In the genomic region with DNA sequence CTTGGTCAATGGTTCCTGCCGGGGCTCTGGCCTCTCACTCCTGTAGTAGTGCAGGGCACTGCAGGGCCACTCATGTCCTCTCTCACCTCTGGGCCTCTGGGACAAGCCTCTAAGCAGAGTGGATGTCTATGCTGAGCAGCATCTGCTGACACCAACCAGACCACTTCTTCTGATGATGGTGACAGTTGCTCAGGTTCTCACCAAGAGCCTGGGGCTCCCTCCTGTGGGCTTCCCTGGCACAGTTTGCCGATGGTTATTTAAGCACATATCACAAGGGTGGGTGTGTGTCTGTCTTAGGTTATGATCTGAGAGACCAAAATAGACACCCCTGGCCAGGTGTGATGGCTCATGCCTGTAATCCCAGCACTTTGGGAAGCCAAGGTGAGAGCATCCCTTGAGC, we compare ENCODE assay signal across 14 cellular contexts. TPM values are rescaled to one million over a fixed set of nuclear protein-coding genes. Genes with fewer than 3 reads are reported as not detected.
DNase-seq lines count a peak whose midpoint lies in the region; ATAC-seq lines count a peak whose summit lies in the region.
"Had no signal": no experiment of that assay in that cellular context is flagged by ENCODE, and none has a peak within 500 bp of the region (broad histone marks: within the 10 kb centered on the region; RNA-seq: fewer than 3 reads in every experiment).

No MANE protein-coding gene starts in this region.

- no peaks in the 10 kb centered on the region for H3K36me3 Mint-ChIP-seq in activated CD8-positive, alpha-beta T cell treated with anti-CD3 and anti-CD28 coated beads, Interleukin-2, amount 10 ng/mL, durations not matched to agents 7 days and 5 days (ENCODE audit: low read depth)

- no peaks in the 10 kb centered on the region for H3K9me3 Mint-ChIP-seq in stimulated activated naive CD8-positive, alpha-beta T cell treated with anti-CD3 and anti-CD28 coated beads, Interleukin-15, amount 100 ng/mL, for 72 hours
- no peaks in the 10 kb centered on the region for H3K9me3 Mint-ChIP-seq in activated CD8-positive, alpha-beta T cell treated with anti-CD3 and anti-CD28 coated beads, Interleukin-2, amount 10 ng/mL, durations not matched to agents 7 days and 5 days (ENCODE audit: insufficient read depth)
- H3K9me3 Mint-ChIP-seq: activated T-cell treated with anti-CD3 and anti-CD28 coated beads, Interleukin-2, amount 50 U/mL, for 72 hours had no signal

- no peak overlapping the region for H3K27ac Mint-ChIP-seq in stimulated activated naive CD8-positive, alpha-beta T cell treated with anti-CD3 and anti-CD28 coated beads, Interleukin-15, amount 100 ng/mL, for 72 hours
- H3K27ac Mint-ChIP-seq in activated CD8-positive, alpha-beta T cell treated with anti-CD3 and anti-CD28 coated beads, Interleukin-2, amount 10 ng/mL, durations not matched to agents 7 days and 5 days: no peak overlapping the region
- H3K27ac Mint-ChIP-seq: activated T-cell treated with anti-CD3 and anti-CD28 coated beads, Interleukin-2, amount 50 U/mL, for 72 hours had no signal

- no peak overlapping the region for H3K4me3 Mint-ChIP-seq in stimulated activated naive CD8-positive, alpha-beta T cell treated with anti-CD3 and anti-CD28 coated beads, Interleukin-15, amount 100 ng/mL, for 72 hours
- no peak overlapping the region for H3K4me3 Mint-ChIP-seq in activated CD8-positive, alpha-beta T cell treated with anti-CD3 and anti-CD28 coated beads, Interleukin-2, amount 10 ng/mL, durations not matched to agents 7 days and 5 days
- H3K4me3 Mint-ChIP-seq: activated T-cell treated with anti-CD3 and anti-CD28 coated beads, Interleukin-2, amount 50 U/mL, for 72 hours had no signal

- H3K4me1 Mint-ChIP-seq in stimulated activated naive CD8-positive, alpha-beta T cell treated with anti-CD3 and anti-CD28 coated beads, Interleukin-15, amount 100 ng/mL, for 72 hours: peaks cover 26% of the 10 kb centered on the region
- peaks cover 24% of the 10 kb centered on the region for H3K4me1 Mint-ChIP-seq in activated CD8-positive, alpha-beta T cell treated with anti-CD3 and anti-CD28 coated beads, Interleukin-2, amount 10 ng/mL, durations not matched to agents 7 days and 5 days (ENCODE audit: low read depth)

- CTCF ChIA-PET in activated CD8-positive, alpha-beta T cell treated with anti-CD3 and anti-CD28 coated beads, Interleukin-2, amount 10 ng/mL, durations not matched to agents 7 days and 5 days (lab: Charles Lee): interaction anchor here (1.3 kb wide), 1 partner anchor 7 kb away, joined by 3 read pairs; no protein-coding TSS in a partner anchor

- POLR2A ChIA-PET in activated CD8-positive, alpha-beta T cell treated with anti-CD3 and anti-CD28 coated beads, Interleukin-2, amount 10 ng/mL, durations not matched to agents 7 days and 5 days (lab: Charles Lee): no interaction called here

- DNase-seq in stimulated activated naive CD8-positive, alpha-beta T cell treated with anti-CD3 and anti-CD28 coated beads, Interleukin-15, amount 100 ng/mL, for 72 hours: peak in 1 of 2 donors; percentile 29
- no peak for DNase-seq in stimulated activated naive CD8-positive, alpha-beta T cell treated with anti-CD3 and anti-CD28 coated beads, Interleukin-15, Interleukin-2, amounts not matched to agents 100 U/mL and 50 U/mL, for 24 hours
- DNase-seq in HuH-7 (ENCODE audit: low spot score) (peak; percentile 62), SW 1271 (lab: John Stamatoyannopoulos, UW) (no peak), activated gamma-delta T cell treated with Interleukin-2 at 50 U/mL for 16 hours (no peak)
- DNase-seq in activated CD8-positive, alpha-beta T cell treated with anti-CD3 and anti-CD28 coated beads, Interleukin-2, amount 10 ng/mL, durations not matched to agents 7 days and 5 days: no peak
- no peak for DNase-seq in activated naive CD4-positive, alpha-beta T cell (lab: John Stamatoyannopoulos, UW)
- DNase-seq: activated CD4-positive, alpha-beta T cell treated with anti-CD3 and anti-CD28 coated beads for 4 hours; DMS79 treated with DMSO at 0.1 percent for 48 hours; left lung; retina; stimulated activated CD4-positive, alpha-beta T cell treated with anti-CD3 and anti-CD28 coated beads, Interleukin-4, amount 100 ng/mL, for 1 hour had no signal

- ATAC-seq in stimulated activated naive CD8-positive, alpha-beta T cell treated with anti-CD3 and anti-CD28 coated beads, Interleukin-15, amount 100 ng/mL, for 72 hours: peak; percentile 15
- no peak for ATAC-seq in stimulated activated naive CD8-positive, alpha-beta T cell treated with anti-CD3 and anti-CD28 coated beads, Interleukin-15, Interleukin-2, amounts not matched to agents 100 U/mL and 50 U/mL, for 24 hours
- peak; percentile 27 for ATAC-seq in activated CD8-positive, alpha-beta T cell treated with anti-CD3 and anti-CD28 coated beads, Interleukin-2, amount 10 ng/mL, durations not matched to agents 7 days and 5 days
- no peak for ATAC-seq in HG03135 (IDR thresholded peaks at IDR 0.05; ENCODE audit: unreplicated experiment)
- ATAC-seq: activated T-cell treated with anti-CD3 and anti-CD28 coated beads, Interleukin-2, amount 50 U/mL, for 72 hours; left lung had no signal

- peaks cover 44% of the 10 kb centered on the region for H3K27me3 Mint-ChIP-seq in stimulated activated naive CD8-positive, alpha-beta T cell treated with anti-CD3 and anti-CD28 coated beads, Interleukin-15, amount 100 ng/mL, for 72 hours
- peaks cover 10% of the 10 kb centered on the region for H3K27me3 Mint-ChIP-seq in activated CD8-positive, alpha-beta T cell treated with anti-CD3 and anti-CD28 coated beads, Interleukin-2, amount 10 ng/mL, durations not matched to agents 7 days and 5 days (ENCODE audit: low read depth)

RNA-seq across cellular contexts. Expression of gene GPR137B, which starts 17.4 kb away (rescaled TPM):
- 1 to 10 TPM; 4.9 to 5.0 TPM for total RNA-seq in activated CD8-positive, alpha-beta T cell treated with anti-CD3 and anti-CD28 coated beads, Interleukin-2, amount 10 ng/mL, durations not matched to agents 7 days and 5 days

Comparison
In these comparisons a context has a peak if more than half of its experiments do, and no peak if none do; other contexts are left out.
1. ATAC-seq: peak in stimulated activated naive CD8-positive, alpha-beta T cell treated with anti-CD3 and anti-CD28 coated beads, Interleukin-15, amount 100 ng/mL, for 72 hours (single experiment) and activated CD8-positive, alpha-beta T cell treated with anti-CD3 and anti-CD28 coated beads, Interleukin-2, amount 10 ng/mL, durations not matched to agents 7 days and 5 days (single experiment); none in stimulated activated naive CD8-positive, alpha-beta T cell treated with anti-CD3 and anti-CD28 coated beads, Interleukin-15, Interleukin-2, amounts not matched to agents 100 U/mL and 50 U/mL, for 24 hours (single experiment) and HG03135 (single experiment).